16 cellular contexts compared by ENCODE assay signal in the genomic region with DNA sequence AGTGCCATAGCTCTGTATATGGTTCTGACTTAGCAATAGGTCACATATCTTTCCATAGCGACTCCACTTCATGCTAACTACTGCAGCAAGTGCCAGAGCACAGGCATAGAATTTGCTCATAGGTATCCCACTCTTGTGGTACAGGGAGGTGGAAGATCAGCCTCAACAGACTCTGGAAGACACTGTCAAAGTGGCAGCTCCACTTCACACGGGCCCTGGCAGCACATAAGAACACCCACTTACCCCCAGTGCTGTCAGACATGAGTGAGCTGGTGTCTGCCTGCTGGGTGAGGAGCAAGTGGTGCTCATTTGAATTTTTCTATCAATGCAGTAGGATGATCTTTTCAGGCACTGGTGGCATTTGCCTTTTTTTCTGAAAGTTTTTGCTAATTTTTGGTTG. TPM values are rescaled to one million over a fixed set of nuclear protein-coding genes. Genes with fewer than 3 reads are reported as not detected.
DNase-seq lines count a peak whose midpoint lies in the region; ATAC-seq, FAIRE-seq and TF ChIP-seq lines count a peak whose summit lies in the region.
"Had no signal": no experiment of that assay in that cellular context is flagged by ENCODE, and none has a peak within 500 bp of the region (broad histone marks: within the 10 kb centered on the region; RNA-seq: fewer than 3 reads in every experiment).

No MANE protein-coding gene starts in this region.

- CTCF ChIA-PET in H1 (lab: Charles Lee; ENCODE audit: partially characterized antibody): interaction anchor here (1.4 kb wide), 1 partner anchor 17 kb away, joined by 3 read pairs; no protein-coding TSS in a partner anchor

- FAIRE-seq in H1 (lab: Jason Lieb, UNC) (no peak), GM19239 (lab: Jason Lieb, UNC) (no peak)
- FAIRE-seq: bronchial epithelial cell, frontal cortex had no signal

- no peak for TF ChIP-seq RAD21 in H1 (IDR thresholded peaks at IDR 0.05 in 1 of 2, conservative IDR thresholded peaks at IDR 0.05 in 1 of 2; ENCODE audit: low read depth in 2 of 2, low read length in 2 of 2)

- H3K4me3 ChIP-seq in right atrium auricular region: no peak overlapping the region
- 0 out of 2 replicates have a peak overlapping the region, but pooled peaks have one; percentile 47 for H3K4me3 ChIP-seq in OCI-LY3 (ENCODE audit: low read length)
- H3K4me3 ChIP-seq in H1 (ENCODE audit: extremely low read depth in 1 of 4, insufficient read depth in 2 of 4, low read depth in 3 of 4, low read length in 4 of 4): no peak overlapping the region

- no peak overlapping the region for H2BK5ac ChIP-seq in H1 (ENCODE audit: low read depth, low read length)

- TF ChIP-seq CTCF in right atrium auricular region (IDR thresholded peaks at IDR 0.05): no peak
- TF ChIP-seq CTCF in OCI-LY3 (IDR thresholded peaks at IDR 0.05; ENCODE audit: low read depth, low read length): no peak
- no peak for TF ChIP-seq CTCF in H1 (IDR thresholded peaks at IDR 0.05; ENCODE audit: control extremely low read depth in 1 of 3, insufficient read depth in 1 of 3, low read depth in 1 of 3, low read length in 3 of 3)
- TF ChIP-seq CTCF in HFFc6 (IDR thresholded peaks at IDR 0.05): no peak

- H3K79me2 ChIP-seq in OCI-LY3 (ENCODE audit: low read length): no peaks in the 10 kb centered on the region
- H3K79me2 ChIP-seq in H1 (ENCODE audit: control insufficient read depth in 1 of 2, insufficient read depth in 2 of 2, low read length in 2 of 2): no peaks in the 10 kb centered on the region

- H3K27ac Mint-ChIP-seq in stimulated activated naive B cell treated with anti-CD40 and anti-IgM and Interleukin-4, amounts not matched to agents 10 μg/mL and 1 μg/mL and 100 μg/mL, for 72 hours: peak overlapping the region; percentile 60
- H3K27ac Mint-ChIP-seq in stimulated activated effector memory CD8-positive, alpha-beta T cell treated with anti-CD3 and anti-CD28 coated beads, Interleukin-12 subunit alpha, Interleukin-12 subunit beta, amount 100 ng/mL, for 72 hours: no peak overlapping the region
- no peak overlapping the region for H3K27ac Mint-ChIP-seq in HFFc6
- H3K27ac Mint-ChIP-seq: activated CD8-positive, alpha-beta T cell treated with anti-CD3 and anti-CD28 coated beads, Interleukin-2, amount 10 ng/mL, durations not matched to agents 7 days and 5 days had no signal

- H3K4me2 ChIP-seq in OCI-LY3 (ENCODE audit: low read length) (peak overlapping the region; percentile 65), H1 (ENCODE audit: insufficient read depth in 1 of 2, low read depth in 2 of 2, low read length in 2 of 2) (no peak overlapping the region)

- intact Hi-C loops in left cardiac atrium (cut with DNase I): no loop called here

- H2BK120ac ChIP-seq in H1 (replicated peaks; ENCODE audit: low read depth, low read length): no peak overlapping the region

- no peak overlapping the region for H3K56ac ChIP-seq in H1 (replicated peaks; ENCODE audit: insufficient read length, low read depth, low read length)

- peaks cover 13 to 25% of the 10 kb centered on the region in 2 donors for H3K36me3 Mint-ChIP-seq in stimulated activated naive B cell treated with anti-CD40 and anti-IgM and Interleukin-4, amounts not matched to agents 10 μg/mL and 1 μg/mL and 100 μg/mL, for 72 hours
- peaks cover 44% of the 10 kb centered on the region for H3K36me3 Mint-ChIP-seq in stimulated activated effector memory CD8-positive, alpha-beta T cell treated with anti-CD3 and anti-CD28 coated beads, Interleukin-12 subunit alpha, Interleukin-12 subunit beta, amount 100 ng/mL, for 72 hours
- no peaks in the 10 kb centered on the region for H3K36me3 Mint-ChIP-seq in HFFc6 (ENCODE audit: low read depth)

- no peak overlapping the region for H2AFZ ChIP-seq in OCI-LY3 (ENCODE audit: low read depth, low read length)
- no peak overlapping the region for H2AFZ ChIP-seq in H1 (ENCODE audit: low read length)

- no peaks in the 10 kb centered on the region for H3K27me3 ChIP-seq in right atrium auricular region
- H3K27me3 ChIP-seq in OCI-LY3 (ENCODE audit: low read depth, low read length): peaks cover 78% of the 10 kb centered on the region
- no peaks in the 10 kb centered on the region; a peak in 2 of 7 replicates for H3K27me3 ChIP-seq in H1 (replicated peaks in 1 of 4; ENCODE audit: control insufficient read depth in 3 of 4, extremely low read depth in 1 of 4, insufficient read depth in 3 of 4, low read length in 3 of 4)

- no peak for TF ChIP-seq EP300 in H1 (IDR thresholded peaks at IDR 0.05; ENCODE audit: borderline replicate concordance in 1 of 2, low read depth in 2 of 2, low read length in 2 of 2)

- H2BK15ac ChIP-seq in H1 (ENCODE audit: low read length): peak overlapping the region; percentile 76; the same call in 1 of the 2 replicates

- DNase-seq in left cardiac atrium (no peak), right atrium auricular region (ENCODE audit: low spot score) (no peak), H1 (ENCODE audit: low read depth in 1 of 2, low spot score in 2 of 2) (no peak), HFFc6 (no peak), GM19239 (ENCODE audit: insufficient read length, low spot score) (no peak)
- DNase-seq in stimulated activated naive B cell treated with anti-CD40 and anti-IgM and Interleukin-4, amounts not matched to agents 10 μg/mL and 1 μg/mL and 100 μg/mL, for 72 hours: no peak
- no peak for DNase-seq in stimulated activated effector memory CD8-positive, alpha-beta T cell treated with anti-CD3 and anti-CD28 coated beads, Interleukin-12 subunit alpha, Interleukin-12 subunit beta, amount 100 ng/mL, for 72 hours (ENCODE audit: low spot score in 2 of 2)
- DNase-seq: GOT3, SIG-M5, T-helper 1 cell had no signal

- peaks cover 4% of the 10 kb centered on the region for H3K36me3 ChIP-seq in right atrium auricular region
- H3K36me3 ChIP-seq in OCI-LY3 (replicated peaks; ENCODE audit: low read depth, low read length): peaks cover 23% of the 10 kb centered on the region
- H3K36me3 ChIP-seq in H1 (ENCODE audit: control insufficient read depth in 2 of 4, insufficient read depth in 4 of 4, low read length in 3 of 4): peaks cover 0 to 23% (median 5%) of the 10 kb centered on the region in 4 experiments; a peak in 3 of 8 replicates

- no peak overlapping the region for H3K23ac ChIP-seq in H1 (ENCODE audit: insufficient read length)

- no peaks in the 10 kb centered on the region for H3K23me2 ChIP-seq in H1 (ENCODE audit: low read depth, low read length)

- H3K27ac ChIP-seq in right atrium auricular region (no peak overlapping the region), OCI-LY3 (ENCODE audit: low read length) (0 out of 2 replicates have a peak overlapping the region, but pooled peaks have one; percentile 7), H1 (ENCODE audit: low read depth, low read length) (no peak overlapping the region)
- H3K27ac ChIP-seq: epithelial cell of prostate had no signal

- H3K9me3 Mint-ChIP-seq in stimulated activated naive B cell treated with anti-CD40 and anti-IgM and Interleukin-4, amounts not matched to agents 10 μg/mL and 1 μg/mL and 100 μg/mL, for 72 hours: no peaks in the 10 kb centered on the region
- H3K9me3 Mint-ChIP-seq in stimulated activated effector memory CD8-positive, alpha-beta T cell treated with anti-CD3 and anti-CD28 coated beads, Interleukin-12 subunit alpha, Interleukin-12 subunit beta, amount 100 ng/mL, for 72 hours: no peaks in the 10 kb centered on the region
- no peaks in the 10 kb centered on the region for H3K9me3 Mint-ChIP-seq in HFFc6
- H3K9me3 Mint-ChIP-seq: mesothelial cell of epicardium had no signal

- no peak for TF ChIP-seq POLR2A in H1 (IDR thresholded peaks at IDR 0.05; ENCODE audit: control extremely low read depth in 1 of 2, low read depth in 2 of 2, low read length in 2 of 2)

- no peaks in the 10 kb centered on the region for H3K4me1 ChIP-seq in right atrium auricular region
- H3K4me1 ChIP-seq in OCI-LY3 (ENCODE audit: low read length): peaks cover 31% of the 10 kb centered on the region
- peaks cover 0 to 13% (median under 1%) of the 10 kb centered on the region in 4 experiments; a peak in 5 of 7 replicates for H3K4me1 ChIP-seq in H1 (replicated peaks in 1 of 4; ENCODE audit: control insufficient read depth in 3 of 4, insufficient read depth in 4 of 4, low read length in 3 of 4)

- no peak overlapping the region for H4K91ac ChIP-seq in H1 (replicated peaks; ENCODE audit: insufficient read length, low read length)

- no peak overlapping the region; the same call in 1 of the 2 replicates for H2BK12ac ChIP-seq in H1 (ENCODE audit: low read depth, low read length)

- no peak overlapping the region for H3K14ac ChIP-seq in H1 (ENCODE audit: insufficient read length)

- H4K5ac ChIP-seq in H1 (ENCODE audit: insufficient read length, low read depth, low read length): no peak overlapping the region

- H2AK5ac ChIP-seq in H1 (ENCODE audit: low read depth, low read length): no peak overlapping the region

- H3K27me3 Mint-ChIP-seq in stimulated activated naive B cell treated with anti-CD40 and anti-IgM and Interleukin-4, amounts not matched to agents 10 μg/mL and 1 μg/mL and 100 μg/mL, for 72 hours: peaks cover 0 to 13% of the 10 kb centered on the region in 2 donors
- peaks cover 21% of the 10 kb centered on the region for H3K27me3 Mint-ChIP-seq in HFFc6 (ENCODE audit: insufficient read depth)

- H2BK20ac ChIP-seq in H1 (ENCODE audit: low read length): no peak overlapping the region

- H3K4me1 Mint-ChIP-seq in stimulated activated naive B cell treated with anti-CD40 and anti-IgM and Interleukin-4, amounts not matched to agents 10 μg/mL and 1 μg/mL and 100 μg/mL, for 72 hours: peaks cover 15 to 35% of the 10 kb centered on the region in 2 donors
- peaks cover 20% of the 10 kb centered on the region for H3K4me1 Mint-ChIP-seq in stimulated activated effector memory CD8-positive, alpha-beta T cell treated with anti-CD3 and anti-CD28 coated beads, Interleukin-12 subunit alpha, Interleukin-12 subunit beta, amount 100 ng/mL, for 72 hours
- H3K4me1 Mint-ChIP-seq in HFFc6 (ENCODE audit: low read depth): peaks cover 19% of the 10 kb centered on the region

- WGBS in H1 (ENCODE audit: extremely low coverage in 1 of 2, insufficient coverage in 1 of 2, insufficient read length in 1 of 2, insufficient replicate concordance in 2 of 2, low coverage in 1 of 2, low lambda C conversion rate in 2 of 2, missing lambda C conversion rate in 1 of 2), 2 experiments: 87% methylated on average over 2 of the region's 2 CpGs; no CpG with 5 or more reads in 1 of the 2 experiments

- H4K8ac ChIP-seq in H1 (ENCODE audit: extremely low read depth, insufficient read depth, low read length): no peak overlapping the region

- H3K79me1 ChIP-seq in H1 (ENCODE audit: low read depth, low read length): no peaks in the 10 kb centered on the region

- H3K9me3 ChIP-seq in right atrium auricular region (no peaks in the 10 kb centered on the region), OCI-LY3 (ENCODE audit: insufficient read depth, low read length) (no peaks in the 10 kb centered on the region), H1 (ENCODE audit: insufficient read depth in 2 of 2, low read depth in 1 of 2, low read length in 1 of 2) (no peaks in the 10 kb centered on the region)

- no peak overlapping the region for H3K4ac ChIP-seq in H1 (replicated peaks; ENCODE audit: insufficient read length, low read depth, low read length)

- peak; percentile 75 to 79 for ATAC-seq in left cardiac atrium
- peak; percentile 50 to 60 for ATAC-seq in stimulated activated naive B cell treated with anti-CD40 and anti-IgM and Interleukin-4, amounts not matched to agents 10 μg/mL and 1 μg/mL and 100 μg/mL, for 72 hours (replicated peaks)
- ATAC-seq in stimulated activated effector memory CD8-positive, alpha-beta T cell treated with anti-CD3 and anti-CD28 coated beads, Interleukin-12 subunit alpha, Interleukin-12 subunit beta, amount 100 ng/mL, for 72 hours: no peak

- POLR2A ChIA-PET in H1 (lab: Charles Lee; ENCODE audit: partially characterized antibody): interaction anchor here (0.8 to 2.6 kb wide), 5 partner anchors 9 to 52 kb away, joined by 3 to 7 read pairs (median 4); a partner anchor contains a TSS

- peak overlapping the region in 1 of 2 donors; percentile 8 for H3K4me3 Mint-ChIP-seq in stimulated activated naive B cell treated with anti-CD40 and anti-IgM and Interleukin-4, amounts not matched to agents 10 μg/mL and 1 μg/mL and 100 μg/mL, for 72 hours
- no peak overlapping the region for H3K4me3 Mint-ChIP-seq in stimulated activated effector memory CD8-positive, alpha-beta T cell treated with anti-CD3 and anti-CD28 coated beads, Interleukin-12 subunit alpha, Interleukin-12 subunit beta, amount 100 ng/mL, for 72 hours
- no peak overlapping the region for H3K4me3 Mint-ChIP-seq in HFFc6
- H3K4me3 Mint-ChIP-seq: activated CD8-positive, alpha-beta T cell treated with anti-CD3 and anti-CD28 coated beads, Interleukin-2, amount 10 ng/mL, durations not matched to agents 7 days and 5 days; mesothelial cell of epicardium had no signal

- no peak overlapping the region for H3K9ac ChIP-seq in OCI-LY3 (ENCODE audit: low read length)
- no peak overlapping the region for H3K9ac ChIP-seq in H1 (replicated peaks in 1 of 4; ENCODE audit: extremely low read depth in 1 of 4, low read depth in 3 of 4, low read length in 3 of 4)

- H4K20me1 ChIP-seq in OCI-LY3 (ENCODE audit: insufficient read depth, low read length): peaks cover 4% of the 10 kb centered on the region; the same call in 1 of the 2 replicates
- H4K20me1 ChIP-seq in H1 (replicated peaks in 1 of 2; ENCODE audit: control insufficient read depth in 1 of 2, insufficient read depth in 2 of 2, low read length in 2 of 2): peaks cover 0 to 2% of the 10 kb centered on the region in 2 experiments

- no peak overlapping the region for H3K18ac ChIP-seq in H1 (ENCODE audit: extremely low read depth, low read length)

RNA-seq across cellular contexts. Expression of a gene that starts 48.6 kb away (rescaled TPM):
- total RNA-seq in left cardiac atrium (1 to 10 TPM; 4.6 to 9.2 TPM), right atrium auricular region (10 to 100 TPM in 1 of 2 donors, 1 to 10 TPM in 1; 9.2 to 14.0 TPM)
- 17.9 and 22.9 TPM in 2 replicates for total RNA-seq in H1 (2021; fragmentation: NEBNext Ultra II Directional; extraction: Animal tissue kit (Norgen Biotek cat#: 25700))
- 7.5 and 8.8 TPM in 2 replicates for polyA plus RNA-seq in H1 (2011; rRNA removed)
- 6.2 TPM for polyA plus RNA-seq in H1 (2011; cell fraction: cytosol; rRNA removed)
- 15.6 TPM for polyA plus RNA-seq in H1 (2011; cell fraction: nucleus; rRNA removed)
- polyA plus RNA-seq in H1 (2012, experiment 1 of 2): 9.7 to 11.6 TPM (median 10.4 TPM) in 4 replicates
- 3.2 TPM for polyA plus RNA-seq in H1 (2012, experiment 2 of 2)
- 7.2 TPM for polyA plus RNA-seq in H1 (2013, experiment 1 of 2)
- polyA plus RNA-seq in H1 (2013, experiment 2 of 2): 9.4 TPM
- polyA minus RNA-seq in H1 (2011; rRNA and poly(A)+ RNA removed): 10.5 and 11.0 TPM in 2 replicates
- polyA minus RNA-seq in H1 (2011; cell fraction: cytosol; rRNA and poly(A)+ RNA removed): 8.6 TPM
- polyA minus RNA-seq in H1 (2011; cell fraction: nucleus; rRNA and poly(A)+ RNA removed): 38.6 TPM
- total RNA-seq in HFFc6 (2021; fragmentation: NEBNext Ultra II Directional; extraction: Animal tissue kit (Norgen Biotek cat#: 25700)): under 1 TPM; 0.67 to 0.95 (median 0.81) TPM
